Comparison of ENCODE assay signal across 10 cellular contexts in the genomic region with DNA sequence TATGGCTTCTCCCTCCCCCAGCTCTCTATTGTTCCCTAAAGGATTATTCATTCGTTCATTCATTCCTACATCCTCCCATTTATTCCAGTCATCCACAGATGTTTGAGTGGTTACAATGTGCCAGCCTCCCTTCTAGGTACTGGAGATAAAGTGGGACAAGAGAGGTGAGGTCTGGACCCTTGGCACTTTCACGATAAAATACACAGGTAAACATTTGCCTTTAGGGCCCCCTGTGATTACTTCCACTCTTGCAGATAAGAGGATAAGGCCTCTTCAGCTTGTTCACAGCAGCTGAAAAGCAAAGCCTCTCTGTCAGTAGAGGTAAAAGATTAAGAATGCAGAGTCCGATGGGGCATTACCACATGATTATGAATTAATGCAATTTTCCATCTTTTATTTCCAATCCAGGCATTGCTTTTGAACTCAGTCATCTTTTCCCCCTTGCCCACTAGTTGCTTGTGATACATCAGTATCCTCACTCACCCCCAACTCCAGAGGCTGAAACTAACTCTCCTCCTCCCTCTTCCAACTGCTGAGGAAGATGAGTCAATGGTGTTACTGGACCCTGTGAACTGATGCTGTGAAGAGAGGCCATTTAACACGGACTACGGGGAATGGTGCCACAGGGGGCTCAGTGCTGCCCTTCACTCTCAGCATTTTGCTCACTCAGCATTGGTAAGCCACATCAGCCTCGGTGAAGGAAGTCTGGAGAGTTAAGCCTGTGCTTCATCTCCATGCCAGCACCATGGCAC. TPM values are rescaled to one million over a fixed set of nuclear protein-coding genes. Genes with fewer than 3 reads are reported as not detected.
DNase-seq lines count a peak whose midpoint lies in the region; ATAC-seq and TF ChIP-seq lines count a peak whose summit lies in the region.
"Had no signal": no experiment of that assay in that cellular context is flagged by ENCODE, and none has a peak within 500 bp of the region (broad histone marks: within the 10 kb centered on the region; RNA-seq: fewer than 3 reads in every experiment).

No MANE protein-coding gene starts in this region.

- H3K36me3 ChIP-seq in endodermal cell (ENCODE audit: control insufficient read depth, insufficient read depth, low read length) (no peaks in the 10 kb centered on the region), smooth muscle cell (ENCODE audit: low read depth) (no peaks in the 10 kb centered on the region), testis (ENCODE audit: low read depth, missing control alignments) (no peaks in the 10 kb centered on the region)

- H3K4me3 ChIP-seq in endodermal cell (ENCODE audit: low read length) (peak overlapping the region; percentile 81), smooth muscle cell (peak overlapping the region; percentile 53), testis (no peak overlapping the region)

- H3K27me3 Mint-ChIP-seq in activated naive CD4-positive, alpha-beta T cell treated with anti-CD3 and anti-CD28 coated beads for 36 hours (ENCODE audit: low read depth), result no peaks in the 10 kb centered on the region
- H3K27me3 Mint-ChIP-seq in endodermal cell (ENCODE audit: insufficient read depth), result peaks cover 86% of the 10 kb centered on the region

- 40 to 41% methylated on average over 1 to 6 of the region's 6 CpGs for WGBS in endodermal cell (ENCODE audit: insufficient coverage in 1 of 2, insufficient read length in 1 of 2), 2 experiments
- 55% methylated on average over 6 of the region's 6 CpGs for WGBS in smooth muscle cell (ENCODE audit: low lambda C conversion rate)
- WGBS in testis, 2 donors, result 70 to 85% methylated on average over 6 of the region's 6 CpGs

- H4K20me1 ChIP-seq in smooth muscle cell (ENCODE audit: low read depth), result no peaks in the 10 kb centered on the region

- CTCF ChIA-PET in activated naive CD4-positive, alpha-beta T cell treated with anti-CD3 and anti-CD28 coated beads for 36 hours (lab: Charles Lee), result interaction anchor here (2.2 kb wide), 1 partner anchor 32 kb away, joined by 5 read pairs; no protein-coding TSS in a partner anchor

- peaks cover 36% of the 10 kb centered on the region for H3K9me3 ChIP-seq in endodermal cell (ENCODE audit: control insufficient read depth, low read length)
- peaks cover 7% of the 10 kb centered on the region for H3K9me3 ChIP-seq in smooth muscle cell (replicated peaks; ENCODE audit: low read depth)
- H3K9me3 ChIP-seq in testis, result no peaks in the 10 kb centered on the region

- no peak overlapping the region for H2AFZ ChIP-seq in smooth muscle cell (ENCODE audit: low read depth)

- H3K36me3 Mint-ChIP-seq in activated naive CD4-positive, alpha-beta T cell treated with anti-CD3 and anti-CD28 coated beads for 36 hours (ENCODE audit: low read depth), result peaks cover 24% of the 10 kb centered on the region
- H3K36me3 Mint-ChIP-seq in activated naive CD4-positive, alpha-beta T cell treated with anti-CD3 and anti-CD28 coated beads, Interleukin-2, amount 50 U/mL, for 72 hours, result peaks cover 36 to 64% of the 10 kb centered on the region in 2 donors
- H3K36me3 Mint-ChIP-seq in endodermal cell (ENCODE audit: low read depth), result no peaks in the 10 kb centered on the region
- H3K36me3 Mint-ChIP-seq: CD14-positive monocyte had no signal

- H3K27me3 ChIP-seq in endodermal cell (ENCODE audit: control insufficient read depth, insufficient read depth, low read length, poor library complexity, severe bottlenecking), result peaks cover 61% of the 10 kb centered on the region
- H3K27me3 ChIP-seq in smooth muscle cell (ENCODE audit: low read depth), result no peaks in the 10 kb centered on the region
- H3K27me3 ChIP-seq in testis, result no peaks in the 10 kb centered on the region

- H3K4me1 ChIP-seq in endodermal cell (ENCODE audit: control insufficient read depth, insufficient read depth, low read length), result peaks cover 9% of the 10 kb centered on the region
- H3K4me1 ChIP-seq in smooth muscle cell (ENCODE audit: low read depth), result peaks cover 8% of the 10 kb centered on the region
- peaks cover 9% of the 10 kb centered on the region for H3K4me1 ChIP-seq in testis

- ATAC-seq in activated naive CD4-positive, alpha-beta T cell treated with anti-CD3 and anti-CD28 coated beads, Interleukin-2, amount 50 U/mL, for 72 hours, result no peak
- no peak for ATAC-seq in left lobe of liver

- H3K4me2 ChIP-seq in smooth muscle cell, result peak overlapping the region; percentile 92

- TF ChIP-seq CTCF in endodermal cell (conservative IDR thresholded peaks at IDR 0.05), result no peak
- TF ChIP-seq CTCF in smooth muscle cell (IDR thresholded peaks at IDR 0.05; ENCODE audit: borderline replicate concordance, insufficient read depth, poor library complexity, severe bottlenecking), result no peak
- no peak for TF ChIP-seq CTCF in testis (IDR thresholded peaks at IDR 0.05)

- H3K79me2 ChIP-seq in smooth muscle cell (ENCODE audit: low read depth), result no peaks in the 10 kb centered on the region

- peaks cover 3% of the 10 kb centered on the region for H3F3A ChIP-seq in smooth muscle cell (ENCODE audit: low read depth)

- H3K27ac ChIP-seq in endodermal cell (ENCODE audit: low read depth, low read length) (no peak overlapping the region), smooth muscle cell (ENCODE audit: low read depth) (no peak overlapping the region), testis (no peak overlapping the region)

- DNase-seq in activated naive CD4-positive, alpha-beta T cell treated with anti-CD3 and anti-CD28 coated beads for 36 hours, result no peak
- DNase-seq in activated naive CD4-positive, alpha-beta T cell treated with anti-CD3 and anti-CD28 coated beads, Interleukin-2, amount 50 U/mL, for 72 hours (ENCODE audit: low spot score in 2 of 2), result no peak
- peak; percentile 74 for DNase-seq in NCI-H226
- DNase-seq in endodermal cell, result peak; percentile 55
- DNase-seq in smooth muscle cell (lab: John Stamatoyannopoulos, UW; ENCODE audit: unreplicated experiment), result no peak
- DNase-seq in kidney glomerular epithelial cell (lab: John Stamatoyannopoulos, UW), result no peak
- no peak for DNase-seq in left lobe of liver (ENCODE audit: low spot score)
- DNase-seq in testis, result no peak
- DNase-seq: aorta had no signal

- intact Hi-C loops in activated naive CD4-positive, alpha-beta T cell treated with anti-CD3 and anti-CD28 coated beads for 36 hours (cut with micrococcal nuclease), result loop anchor here (5.0 kb wide), 1 partner anchor 242 kb away; a partner anchor contains a TSS
- intact Hi-C loops in testis (cut with DNase I; ENCODE audit: low total_unique reads), result no loop called here

- H3K27ac Mint-ChIP-seq in activated naive CD4-positive, alpha-beta T cell treated with anti-CD3 and anti-CD28 coated beads for 36 hours, result no peak overlapping the region
- H3K27ac Mint-ChIP-seq in activated naive CD4-positive, alpha-beta T cell treated with anti-CD3 and anti-CD28 coated beads, Interleukin-2, amount 50 U/mL, for 72 hours, result no peak overlapping the region
- no peak overlapping the region for H3K27ac Mint-ChIP-seq in endodermal cell
- H3K27ac Mint-ChIP-seq: CD14-positive monocyte had no signal

- peaks cover 26% of the 10 kb centered on the region for H3K9me3 Mint-ChIP-seq in activated naive CD4-positive, alpha-beta T cell treated with anti-CD3 and anti-CD28 coated beads for 36 hours
- H3K9me3 Mint-ChIP-seq in activated naive CD4-positive, alpha-beta T cell treated with anti-CD3 and anti-CD28 coated beads, Interleukin-2, amount 50 U/mL, for 72 hours, result peaks cover 15 to 19% of the 10 kb centered on the region in 2 donors
- H3K9me3 Mint-ChIP-seq in endodermal cell, result peaks cover 35% of the 10 kb centered on the region

- peak overlapping the region; percentile 94 for H3K4me3 Mint-ChIP-seq in activated naive CD4-positive, alpha-beta T cell treated with anti-CD3 and anti-CD28 coated beads for 36 hours
- peak overlapping the region; percentile 52 for H3K4me3 Mint-ChIP-seq in endodermal cell

- H3K9ac ChIP-seq in endodermal cell (ENCODE audit: extremely low read depth, low read length, poor library complexity, severe bottlenecking) (no peak overlapping the region), smooth muscle cell (ENCODE audit: low read depth) (no peak overlapping the region)

- TF ChIP-seq POLR2A in testis (IDR thresholded peaks at IDR 0.05), result no peak

- H3K4me1 Mint-ChIP-seq in activated naive CD4-positive, alpha-beta T cell treated with anti-CD3 and anti-CD28 coated beads for 36 hours (ENCODE audit: low read depth), result peaks cover 49% of the 10 kb centered on the region
- H3K4me1 Mint-ChIP-seq in endodermal cell, result peaks cover 34% of the 10 kb centered on the region

RNA-seq across cellular contexts. Expression of a gene that starts 1.1 kb away (rescaled TPM):
- total RNA-seq in activated naive CD4-positive, alpha-beta T cell treated with anti-CD3 and anti-CD28 coated beads for 36 hours, result 10 to 100 TPM; 11.9 to 12.9 TPM
- 10 to 100 TPM in 1 of 2 donors, 1 to 10 TPM in 1; 5.1 to 42.0 TPM for total RNA-seq in activated naive CD4-positive, alpha-beta T cell treated with anti-CD3 and anti-CD28 coated beads, Interleukin-2, amount 50 U/mL, for 72 hours
- total RNA-seq in endodermal cell (1 to 10 TPM in 1 of 2 donors, under 1 TPM in 1; 0.46 to 1.2 TPM), smooth muscle cell (29.5 and 32.0 TPM in 2 replicates), left lobe of liver (15.2 TPM), testis (1 to 10 TPM; 1.2 to 1.7 TPM)
- polyA plus RNA-seq in endodermal cell (2013, experiment 1 of 2), result 2.4 TPM
- polyA plus RNA-seq in endodermal cell (2013, experiment 2 of 2), result 2.9 TPM
- polyA plus RNA-seq in smooth muscle cell (17.6 and 24.8 TPM in 2 replicates), testis (ENCODE audit: insufficient read depth, low read depth, low replicate concordance) (6.3 TPM)

Comparison
In these comparisons a context has a peak if more than half of its experiments do, and no peak if none do; other contexts are left out.
1. DNase-seq: peak in NCI-H226 (single experiment) and endodermal cell (single experiment); none in activated naive CD4-positive, alpha-beta T cell treated with anti-CD3 and anti-CD28 coated beads for 36 hours (single experiment), activated naive CD4-positive, alpha-beta T cell treated with anti-CD3 and anti-CD28 coated beads, Interleukin-2, amount 50 U/mL, for 72 hours (0 of 2), smooth muscle cell (single experiment), kidney glomerular epithelial cell (single experiment), left lobe of liver (single experiment) and testis (single experiment).
2. H3K4me3 ChIP-seq: peak in endodermal cell (single experiment) and smooth muscle cell (single experiment); none in testis (0 of 2).